ENCODE assay signal across 13 cellular contexts in genomic region chr7:1049006-1049741, GRCh38. TPM values are rescaled to one million over a fixed set of nuclear protein-coding genes. Genes with fewer than 3 reads are reported as not detected.
DNase-seq lines count a peak whose midpoint lies in the region; ATAC-seq and TF ChIP-seq lines count a peak whose summit lies in the region.
"Had no signal": no experiment of that assay in that cellular context is flagged by ENCODE, and none has a peak within 500 bp of the region (broad histone marks: within the 10 kb centered on the region; RNA-seq: fewer than 3 reads in every experiment).

No MANE protein-coding gene starts in this region.

- no peaks in the 10 kb centered on the region for H3K27me3 ChIP-seq in lower lobe of right lung (ENCODE audit: low read depth)
- H3K27me3 ChIP-seq: Peyer's patch had no signal

- peaks cover 96% of the 10 kb centered on the region for H3K4me1 ChIP-seq in lower lobe of right lung

- TF ChIP-seq CTCF in chondrocyte (IDR thresholded peaks at IDR 0.05) (no peak), lower lobe of right lung (IDR thresholded peaks at IDR 0.05) (no peak)

- no peak overlapping the region for H3K4me3 Mint-ChIP-seq in chondrocyte (ENCODE audit: unreplicated experiment)

- no peaks in the 10 kb centered on the region for H3K9me3 Mint-ChIP-seq in chondrocyte (ENCODE audit: low read depth)
- H3K9me3 Mint-ChIP-seq: activated naive CD4-positive, alpha-beta T cell treated with anti-CD3 and anti-CD28 coated beads, Interleukin-2, amount 50 U/mL, for 72 hours; T-cell had no signal

- H3K27ac ChIP-seq in lower lobe of right lung (peak overlapping the region; percentile 64), caudate nucleus (ENCODE audit: low read depth, low read length) (no peak overlapping the region)

- H3K4me1 Mint-ChIP-seq in chondrocyte (ENCODE audit: low read depth): peaks cover 13% of the 10 kb centered on the region

- TF ChIP-seq POLR2A in erythroblast (IDR thresholded peaks at IDR 0.05; ENCODE audit: low read length): no peak

- DNase-seq in CD1c-positive myeloid dendritic cell (ENCODE audit: extremely low spot score): peak; percentile 70
- peak; percentile 25 for DNase-seq in KG1 (lab: John Stamatoyannopoulos, UW)
- DNase-seq in chondrocyte (ENCODE audit: low spot score): peak; percentile 61
- DNase-seq in lower lobe of right lung: no peak
- no peak for DNase-seq in midbrain (lab: John Stamatoyannopoulos, UW)
- no peak for DNase-seq in mesenteric fat pad (ENCODE audit: low spot score)
- no peak for DNase-seq in erythroblast (lab: John Stamatoyannopoulos, UW)
- no peak for DNase-seq in caudate nucleus (lab: John Stamatoyannopoulos, UW)
- DNase-seq: NCI-H510A, Peyer's patch, T-cell had no signal

- ATAC-seq in lower lobe of right lung: no peak
- ATAC-seq: T-cell had no signal

- no peaks in the 10 kb centered on the region for H3K36me3 Mint-ChIP-seq in chondrocyte (ENCODE audit: low read depth)
- H3K36me3 Mint-ChIP-seq: activated naive CD4-positive, alpha-beta T cell treated with anti-CD3 and anti-CD28 coated beads, Interleukin-2, amount 50 U/mL, for 72 hours; T-cell had no signal

- H3K27ac Mint-ChIP-seq in chondrocyte (ENCODE audit: unreplicated experiment): no peak overlapping the region

- H3K27me3 Mint-ChIP-seq in chondrocyte (ENCODE audit: low read depth): no peaks in the 10 kb centered on the region
- H3K27me3 Mint-ChIP-seq: T-cell had no signal

- H3K4me3 ChIP-seq in lower lobe of right lung: no peak overlapping the region
- H3K4me3 ChIP-seq: Peyer's patch had no signal

- no peaks in the 10 kb centered on the region for H3K9me3 ChIP-seq in lower lobe of right lung
- H3K9me3 ChIP-seq: Peyer's patch had no signal

- no peaks in the 10 kb centered on the region for H3K36me3 ChIP-seq in lower lobe of right lung
- H3K36me3 ChIP-seq: Peyer's patch had no signal

- intact Hi-C loops in lower lobe of right lung (cut with DNase I): no loop called here

RNA-seq across cellular contexts. Expression of gene GPR146, which starts 4.8 kb away (rescaled TPM):
- total RNA-seq in chondrocyte (1.4 to 4.4 TPM (median 3.8 TPM) in 3 replicates), lower lobe of right lung (44.8 TPM), mesenteric fat pad (54.1 TPM)

RNA-seq across cellular contexts. Expression of gene GPER1, which starts 38.7 kb away (rescaled TPM):
- total RNA-seq in chondrocyte (5.7 to 9.9 TPM (median 9.5 TPM) in 3 replicates), lower lobe of right lung (26.0 TPM), mesenteric fat pad (8.1 TPM)
- total RNA-seq: activated CD8-positive, alpha-beta memory T cell treated with anti-CD3 and anti-CD28 coated beads for 36 hours; activated naive CD4-positive, alpha-beta T cell treated with anti-CD3 and anti-CD28 coated beads, Interleukin-2, amount 50 U/mL, for 72 hours had no signal

Comparison
In these comparisons a context has a peak if more than half of its experiments do, and no peak if none do; other contexts are left out.
1. DNase-seq: peak in CD1c-positive myeloid dendritic cell (single experiment), KG1 (single experiment) and chondrocyte (single experiment); none in lower lobe of right lung (single experiment), midbrain (single experiment), mesenteric fat pad (single experiment), erythroblast (0 of 2) and caudate nucleus (0 of 61).